1 cellular context compared by ENCODE assay signal in the genomic region with DNA sequence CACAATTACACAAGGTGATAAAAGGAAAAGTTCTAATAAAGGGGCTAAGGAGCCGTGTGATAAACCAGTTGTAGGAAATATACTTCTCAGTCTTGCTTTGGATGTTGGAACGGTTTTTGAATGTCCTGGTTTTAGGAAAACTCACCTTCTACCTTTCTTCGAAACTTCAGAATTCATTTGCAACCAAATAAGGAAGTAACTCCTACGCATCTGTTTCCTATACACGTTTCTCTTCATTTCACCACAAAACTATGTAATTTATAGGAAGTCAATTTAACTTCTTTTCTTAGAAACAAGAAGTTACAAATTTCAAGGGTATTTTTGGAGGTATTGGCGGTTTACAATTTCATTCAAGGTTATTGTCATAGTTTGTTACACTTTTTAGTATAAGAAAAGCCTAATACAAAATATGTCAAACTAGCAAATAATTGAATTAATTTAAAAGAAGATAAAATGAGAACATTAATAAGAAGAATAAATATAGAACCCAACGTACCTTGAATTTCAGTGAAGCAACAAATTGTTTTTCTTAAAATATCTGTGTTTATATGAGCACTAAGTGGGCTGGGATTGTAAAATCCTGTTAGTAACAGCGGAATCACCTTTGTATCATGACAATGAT.
TF ChIP-seq lines count a peak whose summit lies in the region.

No MANE protein-coding gene starts in this region.

TF ChIP-seq in HepG2, 621 proteins besides CTCF, POLR2A, EP300 and RAD21:
- no peak for TF ChIP-seq ZNF556 (CRISPR knock-in tag; IDR thresholded peaks at IDR 0.05; ENCODE audit: borderline replicate concordance)
- no peak for TF ChIP-seq ZNF460 (CRISPR knock-in tag; IDR thresholded peaks at IDR 0.05; ENCODE audit: borderline replicate concordance)
- no peak for TF ChIP-seq IRF2 (CRISPR knock-in tag; IDR thresholded peaks at IDR 0.05)
- TF ChIP-seq, protein P1, sequence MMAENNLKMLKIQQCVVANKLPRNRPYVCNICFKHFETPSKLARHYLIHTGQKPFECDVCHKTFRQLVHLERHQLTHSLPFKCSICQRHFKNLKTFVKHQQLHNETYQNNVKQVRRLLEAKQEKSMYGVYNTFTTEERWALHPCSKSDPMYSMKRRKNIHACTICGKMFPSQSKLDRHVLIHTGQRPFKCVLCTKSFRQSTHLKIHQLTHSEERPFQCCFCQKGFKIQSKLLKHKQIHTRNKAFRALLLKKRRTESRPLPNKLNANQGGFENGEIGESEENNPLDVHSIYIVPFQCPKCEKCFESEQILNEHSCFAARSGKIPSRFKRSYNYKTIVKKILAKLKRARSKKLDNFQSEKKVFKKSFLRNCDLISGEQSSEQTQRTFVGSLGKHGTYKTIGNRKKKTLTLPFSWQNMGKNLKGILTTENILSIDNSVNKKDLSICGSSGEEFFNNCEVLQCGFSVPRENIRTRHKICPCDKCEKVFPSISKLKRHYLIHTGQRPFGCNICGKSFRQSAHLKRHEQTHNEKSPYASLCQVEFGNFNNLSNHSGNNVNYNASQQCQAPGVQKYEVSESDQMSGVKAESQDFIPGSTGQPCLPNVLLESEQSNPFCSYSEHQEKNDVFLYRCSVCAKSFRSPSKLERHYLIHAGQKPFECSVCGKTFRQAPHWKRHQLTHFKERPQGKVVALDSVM (CRISPR knock-in tag; IDR thresholded peaks at IDR 0.05): no peak
- TF ChIP-seq, protein P2, sequence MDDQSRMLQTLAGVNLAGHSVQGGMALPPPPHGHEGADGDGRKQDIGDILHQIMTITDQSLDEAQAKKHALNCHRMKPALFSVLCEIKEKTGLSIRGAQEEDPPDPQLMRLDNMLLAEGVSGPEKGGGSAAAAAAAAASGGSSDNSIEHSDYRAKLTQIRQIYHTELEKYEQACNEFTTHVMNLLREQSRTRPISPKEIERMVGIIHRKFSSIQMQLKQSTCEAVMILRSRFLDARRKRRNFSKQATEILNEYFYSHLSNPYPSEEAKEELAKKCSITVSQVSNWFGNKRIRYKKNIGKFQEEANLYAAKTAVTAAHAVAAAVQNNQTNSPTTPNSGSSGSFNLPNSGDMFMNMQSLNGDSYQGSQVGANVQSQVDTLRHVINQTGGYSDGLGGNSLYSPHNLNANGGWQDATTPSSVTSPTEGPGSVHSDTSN (CRISPR knock-in tag; IDR thresholded peaks at IDR 0.05; ENCODE audit: borderline replicate concordance): no peak
